In the genomic region with DNA sequence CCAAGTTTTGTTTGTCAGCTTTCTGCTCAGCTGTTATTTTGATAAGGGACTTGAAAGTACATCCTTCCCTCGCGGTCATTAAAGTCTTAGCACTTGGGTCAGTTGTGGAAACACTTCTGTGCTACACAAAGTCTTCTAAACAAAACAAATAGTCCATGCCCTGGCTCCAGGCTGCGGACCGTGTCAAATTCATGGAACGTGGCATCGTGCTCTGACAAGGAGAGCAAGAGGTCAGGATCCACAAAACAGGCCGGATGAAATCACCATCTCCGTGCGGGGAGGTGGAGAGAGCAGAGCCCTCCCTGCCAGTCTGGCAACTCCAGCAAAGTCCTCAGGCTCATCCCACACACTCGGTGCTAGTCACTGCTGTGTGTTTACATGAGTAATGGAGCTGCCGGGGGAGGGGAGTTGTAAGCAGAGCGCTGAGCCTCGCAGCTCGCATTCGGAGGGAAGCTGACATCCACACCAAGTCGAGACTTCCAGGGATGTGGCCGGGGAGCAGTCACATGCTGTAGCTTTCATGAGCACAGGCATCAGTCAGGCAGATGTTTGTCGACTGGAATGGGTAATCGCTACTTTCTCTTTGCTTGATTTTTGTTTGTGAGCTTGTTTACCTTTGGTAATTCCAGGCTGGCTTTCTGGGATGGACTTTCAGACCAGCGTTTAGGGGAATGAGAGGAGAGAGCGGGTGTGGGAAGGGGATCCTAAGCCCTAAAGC, we compare ENCODE assay signal across 8 cellular contexts.
DNase-seq lines count a peak whose midpoint lies in the region; ATAC-seq, FAIRE-seq and TF ChIP-seq lines count a peak whose summit lies in the region.

No MANE protein-coding gene starts in this region.

- POLR2A ChIA-PET in activated B cell treated with CpG ODN at 0.5 μM for 24 hours (lab: Charles Lee) = interaction anchor here (0.6 to 18.1 kb wide), 23 partner anchors 9 to 1216 kb away, joined by 3 to 589 read pairs (median 7); a partner anchor contains a TSS
- POLR2A ChIA-PET in GM10248 (lab: Yijun Ruan, JAX) = interaction anchor here (0.6 kb wide), 1 partner anchor 110 kb away, joined by 3 read pairs; no protein-coding TSS in a partner anchor

- H3K27me3 Mint-ChIP-seq in CD4-positive, CD25-positive, alpha-beta regulatory T cell = no peaks in the 10 kb centered on the region
- H3K27me3 Mint-ChIP-seq in activated B cell treated with CpG ODN at 0.5 μM for 24 hours = no peaks in the 10 kb centered on the region

- peaks cover 32% of the 10 kb centered on the region for H3K36me3 Mint-ChIP-seq in CD4-positive, CD25-positive, alpha-beta regulatory T cell
- peaks cover 45% of the 10 kb centered on the region for H3K36me3 Mint-ChIP-seq in activated B cell treated with CpG ODN at 0.5 μM for 24 hours (ENCODE audit: low read depth)

- peaks cover 85% of the 10 kb centered on the region for H3K4me1 ChIP-seq in CD4-positive, CD25-positive, alpha-beta regulatory T cell (ENCODE audit: control insufficient read depth, insufficient read depth, low read length, poor library complexity, severe bottlenecking)
- peaks cover 11 to 41% of the 10 kb centered on the region in 2 donors for H3K4me1 ChIP-seq in small intestine (ENCODE audit: control insufficient read depth in 2 of 2, insufficient read depth in 1 of 2, low read depth in 1 of 2, low read length in 1 of 2)

- no peaks in the 10 kb centered on the region for H3K9me3 ChIP-seq in CD4-positive, CD25-positive, alpha-beta regulatory T cell (ENCODE audit: control insufficient read depth in 2 of 2, low read length in 2 of 2)
- H3K9me3 ChIP-seq in KOPT-K1 (ENCODE audit: insufficient read depth, low read length, poor library complexity, severe bottlenecking) (no peaks in the 10 kb centered on the region), small intestine (ENCODE audit: control insufficient read depth, low read depth) (no peaks in the 10 kb centered on the region)

- FAIRE-seq in bronchial epithelial cell (lab: Jason Lieb, UNC) (no peak), small intestine (lab: Jason Lieb, UNC) (no peak)

- TF ChIP-seq CTCF in activated B cell treated with CpG ODN at 0.5 μM for 24 hours (IDR thresholded peaks at IDR 0.05) = no peak
- no peak for TF ChIP-seq CTCF in bronchial epithelial cell (IDR thresholded peaks at IDR 0.05; ENCODE audit: insufficient read depth, low read length, severe bottlenecking)
- no peak for TF ChIP-seq CTCF in GM10248 (IDR thresholded peaks at IDR 0.05; ENCODE audit: control extremely low read depth, extremely low read depth, low read depth, missing control alignments)

- intact Hi-C loops in activated B cell treated with CpG ODN at 0.5 μM for 24 hours (cut with micrococcal nuclease) = loop anchor here (10.0 kb wide), 3 partner anchors 326 to 766 kb away; a partner anchor contains a TSS

- H3K36me3 ChIP-seq in CD4-positive, CD25-positive, alpha-beta regulatory T cell (ENCODE audit: control insufficient read depth, insufficient read depth, low read length) = peaks cover 25% of the 10 kb centered on the region
- H3K36me3 ChIP-seq in KOPT-K1 (ENCODE audit: insufficient read depth, low read length) = peaks cover 33% of the 10 kb centered on the region
- peaks cover 4% of the 10 kb centered on the region for H3K36me3 ChIP-seq in bronchial epithelial cell (ENCODE audit: control insufficient read depth, insufficient read depth, low read length)
- H3K36me3 ChIP-seq in small intestine (ENCODE audit: control insufficient read depth in 2 of 2, insufficient read depth in 2 of 2, low read length in 2 of 2) = peaks cover 0 to 5% of the 10 kb centered on the region in 2 donors

- no peaks in the 10 kb centered on the region for H3K27me3 ChIP-seq in CD4-positive, CD25-positive, alpha-beta regulatory T cell (ENCODE audit: control insufficient read depth, insufficient read depth, low read length)
- H3K27me3 ChIP-seq in bronchial epithelial cell (ENCODE audit: control insufficient read depth, insufficient read depth, low read length) = no peaks in the 10 kb centered on the region
- H3K27me3 ChIP-seq in small intestine (ENCODE audit: control insufficient read depth in 2 of 2, insufficient read depth in 2 of 2, low read length in 2 of 2) = no peaks in the 10 kb centered on the region

- peak; percentile 47 to 80 (median 50) for DNase-seq in CD4-positive, CD25-positive, alpha-beta regulatory T cell
- DNase-seq in activated B cell treated with CpG ODN at 0.5 μM for 24 hours (no peak), bronchial epithelial cell (ENCODE audit: low read depth) (peak; percentile 96), inferior parietal cortex (ENCODE audit: extremely low spot score) (peak; percentile 86), small intestine (peak; percentile 66), GM10248 (ENCODE audit: extremely low spot score) (no peak)

- peak overlapping the region; percentile 95 to 100 (median 95) for H3K27ac Mint-ChIP-seq in CD4-positive, CD25-positive, alpha-beta regulatory T cell
- H3K27ac Mint-ChIP-seq in activated B cell treated with CpG ODN at 0.5 μM for 24 hours = peak overlapping the region; percentile 93

- H3K4me3 ChIP-seq in CD4-positive, CD25-positive, alpha-beta regulatory T cell (ENCODE audit: low read depth, low read length) = peak overlapping the region; percentile 99
- H3K4me3 ChIP-seq in bronchial epithelial cell (ENCODE audit: low read depth, low read length) (peak overlapping the region; percentile 44), small intestine (ENCODE audit: low read depth in 1 of 2, low read length in 2 of 2) (peak overlapping the region; percentile 41 to 42)

- H3K9me3 Mint-ChIP-seq in CD4-positive, CD25-positive, alpha-beta regulatory T cell = peaks cover 0 to 1% (median 0%) of the 10 kb centered on the region in 7 donors
- peaks cover 2% of the 10 kb centered on the region for H3K9me3 Mint-ChIP-seq in activated B cell treated with CpG ODN at 0.5 μM for 24 hours

- peaks cover 35 to 96% (median 71%) of the 10 kb centered on the region in 4 donors for H3K4me1 Mint-ChIP-seq in CD4-positive, CD25-positive, alpha-beta regulatory T cell
- H3K4me1 Mint-ChIP-seq in activated B cell treated with CpG ODN at 0.5 μM for 24 hours = peaks cover 100% of the 10 kb centered on the region

- 5 to 12% (median 8%) methylated on average over 21 of the region's 21 CpGs for WGBS in small intestine, 3 donors

- peak overlapping the region; percentile 84 to 94 (median 94) for H3K4me3 Mint-ChIP-seq in CD4-positive, CD25-positive, alpha-beta regulatory T cell
- H3K4me3 Mint-ChIP-seq in activated B cell treated with CpG ODN at 0.5 μM for 24 hours = peak overlapping the region; percentile 85

- ATAC-seq in CD4-positive, CD25-positive, alpha-beta regulatory T cell (ENCODE audit: low read depth in 2 of 2) = peak; percentile 18 to 24
- ATAC-seq in activated B cell treated with CpG ODN at 0.5 μM for 24 hours (ENCODE audit: low read depth) (no peak), GM18858 (IDR thresholded peaks at IDR 0.05; ENCODE audit: unreplicated experiment) (no peak)

- CTCF ChIA-PET in activated B cell treated with CpG ODN at 0.5 μM for 24 hours (lab: Charles Lee) = interaction anchor here (0.8 to 7.4 kb wide), 7 partner anchors 10 to 196 kb away, joined by 3 to 77 read pairs (median 6); a partner anchor contains a TSS
- CTCF ChIA-PET in GM10248 (lab: Yijun Ruan, JAX) = interaction anchor here (0.8 to 18.5 kb wide), 10 partner anchors 11 to 195 kb away, joined by 3 to 245 read pairs (median 4); no protein-coding TSS in a partner anchor

- H3K27ac ChIP-seq in CD4-positive, CD25-positive, alpha-beta regulatory T cell (ENCODE audit: insufficient read depth, low read length, poor library complexity, severe bottlenecking) = peak overlapping the region; percentile 95
- H3K27ac ChIP-seq in KOPT-K1 (ENCODE audit: low read depth, low read length, poor library complexity, severe bottlenecking) (peak overlapping the region; percentile 48), small intestine (ENCODE audit: low read depth in 1 of 2, low read length in 1 of 2) (peak overlapping the region; percentile 63 to 90)

Comparison
In these comparisons a context has a peak if more than half of its experiments do, and no peak if none do; other contexts are left out.
1. ATAC-seq: peak in CD4-positive, CD25-positive, alpha-beta regulatory T cell (2 of 2); none in activated B cell treated with CpG ODN at 0.5 μM for 24 hours (single experiment) and GM18858 (single experiment).
2. DNase-seq: peak in CD4-positive, CD25-positive, alpha-beta regulatory T cell (3 of 3), bronchial epithelial cell (single experiment), inferior parietal cortex (single experiment) and small intestine (single experiment); none in activated B cell treated with CpG ODN at 0.5 μM for 24 hours (single experiment) and GM10248 (single experiment).
3. H3K4me3 ChIP-seq: peak in every context shown above with its lines; median percentile 99 in CD4-positive, CD25-positive, alpha-beta regulatory T cell; 44 in bronchial epithelial cell; 42 in small intestine.
4. Peak in every context shown above with its lines, with median percentiles within 50 percentile points of each other: H3K27ac ChIP-seq.